Comparison of ENCODE assay signal across 7 cellular contexts in genomic region chr2:529425-529824, GRCh38.
DNase-seq lines count a peak whose midpoint lies in the region; ATAC-seq and TF ChIP-seq lines count a peak whose summit lies in the region.

No MANE protein-coding gene starts in this region.

- TF ChIP-seq CTCF in brain (conservative IDR thresholded peaks at IDR 0.05): peak; percentile 61 to 68

- H3K4me1 Mint-ChIP-seq in brain: no peaks in the 10 kb centered on the region

- peak; percentile 24 for DNase-seq in NCI-H2029 (lab: John Stamatoyannopoulos, UW)
- DNase-seq in non-pigmented ciliary epithelial cell (ENCODE audit: low read depth): peak; percentile 8
- no peak for DNase-seq in mucosa of gallbladder (ENCODE audit: low spot score)
- DNase-seq in activated CD8-positive, alpha-beta memory T cell treated with anti-CD3 and anti-CD28 coated beads, Interleukin-2, amount 50 U/mL, for 4 hours: no peak

- ATAC-seq in GM21529 (IDR thresholded peaks at IDR 0.05; ENCODE audit: unreplicated experiment) (peak; percentile 45), HG03159 (IDR thresholded peaks at IDR 0.05; ENCODE audit: unreplicated experiment) (no peak)

- no peaks in the 10 kb centered on the region for H3K27me3 Mint-ChIP-seq in brain

- H3K4me3 Mint-ChIP-seq in brain: no peak overlapping the region

- no peaks in the 10 kb centered on the region for H3K36me3 Mint-ChIP-seq in brain

- H3K9me3 Mint-ChIP-seq in brain: peaks cover 17 to 37% (median 25%) of the 10 kb centered on the region in 5 experiments

- no peak overlapping the region for H3K27ac Mint-ChIP-seq in brain

Comparison
In these comparisons a context has a peak if more than half of its experiments do, and no peak if none do; other contexts are left out.
1. DNase-seq: peak in NCI-H2029 (single experiment) and non-pigmented ciliary epithelial cell (single experiment); none in mucosa of gallbladder (single experiment) and activated CD8-positive, alpha-beta memory T cell treated with anti-CD3 and anti-CD28 coated beads, Interleukin-2, amount 50 U/mL, for 4 hours (single experiment).